Comparison of ENCODE assay signal across 19 cellular contexts in genomic region chr6:158492881-158493280, GRCh38.
A peak's percentile ranks its signal among the peaks of the same experiment; 100 is the strongest.
DNase-seq lines count a peak whose midpoint lies in the region; ATAC-seq, FAIRE-seq and TF ChIP-seq lines count a peak whose summit lies in the region.
"Had no signal": no experiment of that assay in that cellular context is flagged by ENCODE, and none has a peak within 500 bp of the region (broad histone marks: within the 10 kb centered on the region; RNA-seq: fewer than 3 reads in every experiment).

No MANE protein-coding gene starts in this region.

- TF ChIP-seq POLR2A in GM12878 (IDR thresholded peaks at IDR 0.05; ENCODE audit: low read depth, low read length) = no peak

- no peaks in the 10 kb centered on the region for H3K9me3 ChIP-seq in GM12878 (replicated peaks; ENCODE audit: control insufficient read depth, insufficient read depth, low read length)
- H3K9me3 ChIP-seq in pancreas = no peaks in the 10 kb centered on the region
- H3K9me3 ChIP-seq: A549; BLaER1 treated with 17β-estradiol and CSF1 and Interleukin-3, amounts not matched to agents 10 nM and 100 nM; Caco-2 had no signal

- CTCF ChIA-PET in GM12878 (lab: Yijun Ruan, JAX) = no interaction called here

- H3K27ac ChIP-seq in GM12878 (ENCODE audit: control insufficient read depth, insufficient read depth) (no peak overlapping the region), caudate nucleus (ENCODE audit: low read depth, low read length) (peak overlapping the region; percentile 8), pancreas (peak overlapping the region in 1 of 4 donors; percentile 5)
- H3K27ac ChIP-seq: 22Rv1; A549; BLaER1 treated with 17β-estradiol and CSF1 and Interleukin-3, amounts not matched to agents 10 nM and 100 nM; C4-2B had no signal

- in situ Hi-C loops in GM12878 (cut with MboI) = no loop called here

- no peak for TF ChIP-seq EP300 in GM12878 (IDR thresholded peaks at IDR 0.05; ENCODE audit: borderline replicate concordance in 1 of 2, control insufficient read depth in 1 of 2, low read depth in 2 of 2, low read length in 2 of 2)

- H3K27me3 ChIP-seq in GM12878 (replicated peaks in 1 of 2; ENCODE audit: control insufficient read depth in 2 of 2, insufficient read depth in 2 of 2, low read length in 1 of 2) (no peaks in the 10 kb centered on the region), pancreas (no peaks in the 10 kb centered on the region)
- H3K27me3 ChIP-seq: BLaER1 treated with 17β-estradiol and CSF1 and Interleukin-3, amounts not matched to agents 10 nM and 100 nM had no signal

- DNase-seq in GM12878 (ENCODE audit: low read depth, low spot score) (no peak), caudate nucleus (lab: John Stamatoyannopoulos, UW) (no peak), pancreas (peak; percentile 78 to 87 (median 80)), urothelium cell line (ENCODE audit: low spot score) (no peak), NCI-H2107 treated with DMSO at 0.1 percent for 48 hours (lab: John Stamatoyannopoulos, UW; ENCODE audit: unreplicated experiment) (no peak)
- DNase-seq: AML-193; Caco-2; Calu3; CD4-positive, alpha-beta T cell; CD8-positive, alpha-beta T cell; DMS79 treated with DMSO at 0.1 percent for 48 hours; GF-D8 had no signal

- H3K79me2 ChIP-seq in GM12878 (ENCODE audit: control insufficient read depth, insufficient read depth, low read length) = no peaks in the 10 kb centered on the region

- H3K4me1 ChIP-seq in GM12878 (ENCODE audit: control insufficient read depth, insufficient read depth, low read length) (no peaks in the 10 kb centered on the region), pancreas (peaks cover 7 to 20% (median 18%) of the 10 kb centered on the region in 3 donors)
- H3K4me1 ChIP-seq: Caco-2 had no signal

- TF ChIP-seq CTCF in GM12878 (IDR thresholded peaks at IDR 0.05 in 2 of 3, conservative IDR thresholded peaks at IDR 0.05 in 1 of 3; ENCODE audit: control insufficient read depth in 2 of 3, extremely low read depth in 1 of 3, insufficient read depth in 1 of 3, low read depth in 3 of 3, low read length in 3 of 3) (no peak), pancreas (IDR thresholded peaks at IDR 0.05) (no peak)

- no peak overlapping the region for H3K9ac ChIP-seq in GM12878 (ENCODE audit: control insufficient read depth, insufficient read depth, low read length)
- H3K9ac ChIP-seq: BLaER1 treated with 17β-estradiol and CSF1 and Interleukin-3, amounts not matched to agents 10 nM and 100 nM had no signal

- H4K20me1 ChIP-seq in GM12878 (ENCODE audit: control insufficient read depth, insufficient read depth) = no peaks in the 10 kb centered on the region

- H3K36me3 ChIP-seq in GM12878 (ENCODE audit: control insufficient read depth in 2 of 2, insufficient read depth in 2 of 2, low read length in 1 of 2) = no peaks in the 10 kb centered on the region; a peak in 1 of 4 replicates
- H3K36me3 ChIP-seq in pancreas = no peaks in the 10 kb centered on the region

- BruUV-seq in GM12878 (replicated peaks; lab: Mats Ljungman, UMichigan) = no TSS peak

- no peak overlapping the region for H3K4me2 ChIP-seq in GM12878 (ENCODE audit: control insufficient read depth, insufficient read depth)
- H3K4me2 ChIP-seq: A549; BLaER1 treated with 17β-estradiol and CSF1 and Interleukin-3, amounts not matched to agents 10 nM and 100 nM had no signal

- no peak for ATAC-seq in GM12878
- peak; percentile 79 to 93 (median 90) for ATAC-seq in pancreas
- ATAC-seq: A549; CD8-positive, alpha-beta T cell had no signal

- SMC1A ChIA-PET in GM12878 (lab: Charles Lee; ENCODE audit: uncharacterized antibody, unreplicated experiment) = interaction anchor here (1.2 to 2.0 kb wide), 2 partner anchors 10 to 19 kb away, joined by 3 to 8 read pairs; no protein-coding TSS in a partner anchor

- RAD21 ChIA-PET in GM12878 (lab: Charles Lee; ENCODE audit: unreplicated experiment) = interaction anchor here (0.6 to 1.4 kb wide), 2 partner anchors 277 to 279 kb away, joined by 3 to 4 read pairs; no protein-coding TSS in a partner anchor

- FAIRE-seq in GM12878 (lab: Jason Lieb, UNC) (peak; percentile 7), pancreas (lab: Jason Lieb, UNC) (no peak), urothelium cell line (lab: Jason Lieb, UNC) (no peak)
- FAIRE-seq: A549, D721Med, G401.6, GM18507 had no signal

- whole genome bisulfite sequencing in GM12878 (ENCODE audit: insufficient coverage, insufficient replicate concordance, low lambda C conversion rate, missing lambda C conversion rate) = 93% methylated on average over 3 of the region's 3 CpGs
- 39 to 41% methylated on average over 3 of the region's 3 CpGs for WGBS in pancreas, 2 donors

- POLR2A ChIA-PET in GM12878 (lab: Charles Lee) = no interaction called here

- H3K4me3 ChIP-seq in GM12878 (no peak overlapping the region), pancreas (no peak overlapping the region)
- H3K4me3 ChIP-seq: A549; BLaER1 treated with 17β-estradiol and CSF1 and Interleukin-3, amounts not matched to agents 10 nM and 100 nM had no signal

- TF ChIP-seq RAD21 in GM12878 (IDR thresholded peaks at IDR 0.05; ENCODE audit: insufficient read depth, low read depth, low read length) = no peak

- H2AFZ ChIP-seq in GM12878 (ENCODE audit: control insufficient read depth, low read depth, low read length) = no peak overlapping the region

- intact Hi-C loops in GM12878 (cut with micrococcal nuclease; ENCODE audit: unreplicated experiment) (no loop called here), pancreas (cut with DNase I) (no loop called here)

TF ChIP-seq in GM12878, 131 proteins besides CTCF, POLR2A, EP300 and RAD21:
- TF ChIP-seq ATF3 (IDR thresholded peaks at IDR 0.05; ENCODE audit: borderline replicate concordance, extremely low read depth, low read depth, low read length) = no peak
TF ChIP-seq in GM12878: peak in this region for 0.

Comparison
In these comparisons a context has a peak if more than half of its experiments do, and no peak if none do; other contexts are left out.
1. DNase-seq: peak in pancreas (6 of 6); none in GM12878 (single experiment), caudate nucleus (0 of 61), urothelium cell line (single experiment) and NCI-H2107 treated with DMSO at 0.1 percent for 48 hours (single experiment).